Comparison of ENCODE assay signal across 1 cellular context in genomic region chr1:208235356-208235982, GRCh38.
TF ChIP-seq lines count a peak whose summit lies in the region.

No MANE protein-coding gene starts in this region.

TF ChIP-seq in K562, 482 proteins besides CTCF, POLR2A, EP300 and RAD21 (continued from another document and continues in another):
- TF ChIP-seq ZNF740 (CRISPR knock-in tag; IDR thresholded peaks at IDR 0.05) (no peak), ZNF740 (tag; IDR thresholded peaks at IDR 0.05) (no peak), E2F6 (IDR thresholded peaks at IDR 0.05; ENCODE audit: borderline replicate concordance in 1 of 2, extremely low read depth in 1 of 2, insufficient read depth in 1 of 2, insufficient read length in 1 of 2, low read depth in 1 of 2, low read length in 1 of 2, poor library complexity in 1 of 2, severe bottlenecking in 1 of 2) (peak in 1 of 2 experiments; percentile 41), ZBTB7A (IDR thresholded peaks at IDR 0.05; ENCODE audit: borderline replicate concordance, control insufficient read depth, low read depth, low read length) (0 out of 2 replicates have a peak, but pooled peaks have one; percentile 8), SRF (CRISPR knock-in tag; IDR thresholded peaks at IDR 0.05) (no peak), GABPB2 (CRISPR knock-in tag; conservative IDR thresholded peaks at IDR 0.05) (no peak), RBBP5 (IDR thresholded peaks at IDR 0.05; ENCODE audit: borderline replicate concordance, insufficient read depth, low read length, poor library complexity, severe bottlenecking) (no peak), ADNP (tag; IDR thresholded peaks at IDR 0.05) (peak; percentile 82), TAF1 (IDR thresholded peaks at IDR 0.05; ENCODE audit: control insufficient read depth, extremely low read depth, insufficient read depth, low read length, severe bottlenecking) (no peak), NFIC (IDR thresholded peaks at IDR 0.05) (no peak), ELF1 (tag; IDR thresholded peaks at IDR 0.05) (no peak; the same call in 1 of the 2 replicates), SMAD3 (CRISPR knock-in tag; conservative IDR thresholded peaks at IDR 0.05) (no peak), CBX3 (IDR thresholded peaks at IDR 0.05; ENCODE audit: borderline replicate concordance in 1 of 2, low read length in 2 of 2) (no peak; a peak in 1 of 3 replicates), DLX4 (CRISPR knock-in tag; IDR thresholded peaks at IDR 0.05) (no peak), ZNF263 (CRISPR knock-in tag; IDR thresholded peaks at IDR 0.05; ENCODE audit: borderline replicate concordance) (no peak), ZNF384 (IDR thresholded peaks at IDR 0.05; ENCODE audit: low read depth, low read length) (no peak), ZNF253 (CRISPR knock-in tag; conservative IDR thresholded peaks at IDR 0.05) (no peak), PHF20 (IDR thresholded peaks at IDR 0.05; ENCODE audit: partially characterized antibody) (peak; percentile 42), ZNF639 (CRISPR knock-in tag; conservative IDR thresholded peaks at IDR 0.05 in 1 of 2, IDR thresholded peaks at IDR 0.05 in 1 of 2) (no peak), FOXM1 (IDR thresholded peaks at IDR 0.05; ENCODE audit: low read depth) (no peak), FOXM1 (CRISPR knock-in tag; IDR thresholded peaks at IDR 0.05; ENCODE audit: low read depth) (no peak), PRMT5 (CRISPR knock-in tag; IDR thresholded peaks at IDR 0.05) (no peak), CUX1 (CRISPR knock-in tag; IDR thresholded peaks at IDR 0.05) (peak; percentile 79), ZNF511 (CRISPR knock-in tag; IDR thresholded peaks at IDR 0.05) (no peak), FOSL1 (tag; conservative IDR thresholded peaks at IDR 0.05) (no peak), MYBL2 (IDR thresholded peaks at IDR 0.05; ENCODE audit: low read depth) (no peak), MYBL2 (CRISPR knock-in tag; IDR thresholded peaks at IDR 0.05; ENCODE audit: borderline replicate concordance) (no peak), DDX20 (tag; IDR thresholded peaks at IDR 0.05; ENCODE audit: low read depth) (no peak), ZNF232 (CRISPR knock-in tag; IDR thresholded peaks at IDR 0.05) (no peak), KDM1A (IDR thresholded peaks at IDR 0.05) (peak; percentile 81 to 87), KAT2B (IDR thresholded peaks at IDR 0.05; ENCODE audit: low read depth, low read length) (no peak), ZNF217 (CRISPR knock-in tag; IDR thresholded peaks at IDR 0.05) (no peak), RAD51 (IDR thresholded peaks at IDR 0.05; ENCODE audit: borderline replicate concordance, low read depth) (no peak), ZBTB17 (CRISPR knock-in tag; IDR thresholded peaks at IDR 0.05) (no peak), ATF6 (CRISPR knock-in tag; IDR thresholded peaks at IDR 0.05) (peak; percentile 42; the same call in 1 of the 2 replicates), MLLT1 (IDR thresholded peaks at IDR 0.05) (no peak), RFX5 (IDR thresholded peaks at IDR 0.05; ENCODE audit: low read depth, low read length) (no peak), TSC22D4 (tag; IDR thresholded peaks at IDR 0.05) (no peak), EGR1 (conservative IDR thresholded peaks at IDR 0.05) (no peak), NELFE (IDR thresholded peaks at IDR 0.05; ENCODE audit: insufficient read depth, insufficient read length) (no peak), ZNF121 (CRISPR knock-in tag; conservative IDR thresholded peaks at IDR 0.05) (no peak), ZNF561 (CRISPR knock-in tag; conservative IDR thresholded peaks at IDR 0.05) (no peak), ETV1 (tag; conservative IDR thresholded peaks at IDR 0.05; ENCODE audit: low read depth) (no peak), ZNF165 (CRISPR knock-in tag; IDR thresholded peaks at IDR 0.05; ENCODE audit: borderline replicate concordance) (no peak), ARID4B (CRISPR knock-in tag; IDR thresholded peaks at IDR 0.05) (no peak), ZNF143 (CRISPR knock-in tag; IDR thresholded peaks at IDR 0.05) (no peak), YBX1 (IDR thresholded peaks at IDR 0.05) (no peak), ATF7 (IDR thresholded peaks at IDR 0.05) (no peak), RCOR1 (IDR thresholded peaks at IDR 0.05; ENCODE audit: borderline replicate concordance in 1 of 2, low read depth in 2 of 2, low read length in 2 of 2) (peak in 1 of 2 experiments; percentile 66; a peak in 2 of 4 replicates), MTA1 (IDR thresholded peaks at IDR 0.05; ENCODE audit: borderline replicate concordance) (no peak), MEF2A (IDR thresholded peaks at IDR 0.05; ENCODE audit: control insufficient read depth, low read depth, low read length) (no peak), POLR2B (IDR thresholded peaks at IDR 0.05; ENCODE audit: low read depth, partially characterized antibody) (no peak), CREB1 (IDR thresholded peaks at IDR 0.05) (no peak), CREB1 (CRISPR knock-in tag; IDR thresholded peaks at IDR 0.05) (peak; percentile 25; the same call in 1 of the 2 replicates), FOXA3 (CRISPR knock-in tag; conservative IDR thresholded peaks at IDR 0.05 in 1 of 2, IDR thresholded peaks at IDR 0.05 in 1 of 2) (no peak), TBL1XR1 (IDR thresholded peaks at IDR 0.05; ENCODE audit: low read length in 2 of 2) (no peak)
